In the genomic region with DNA sequence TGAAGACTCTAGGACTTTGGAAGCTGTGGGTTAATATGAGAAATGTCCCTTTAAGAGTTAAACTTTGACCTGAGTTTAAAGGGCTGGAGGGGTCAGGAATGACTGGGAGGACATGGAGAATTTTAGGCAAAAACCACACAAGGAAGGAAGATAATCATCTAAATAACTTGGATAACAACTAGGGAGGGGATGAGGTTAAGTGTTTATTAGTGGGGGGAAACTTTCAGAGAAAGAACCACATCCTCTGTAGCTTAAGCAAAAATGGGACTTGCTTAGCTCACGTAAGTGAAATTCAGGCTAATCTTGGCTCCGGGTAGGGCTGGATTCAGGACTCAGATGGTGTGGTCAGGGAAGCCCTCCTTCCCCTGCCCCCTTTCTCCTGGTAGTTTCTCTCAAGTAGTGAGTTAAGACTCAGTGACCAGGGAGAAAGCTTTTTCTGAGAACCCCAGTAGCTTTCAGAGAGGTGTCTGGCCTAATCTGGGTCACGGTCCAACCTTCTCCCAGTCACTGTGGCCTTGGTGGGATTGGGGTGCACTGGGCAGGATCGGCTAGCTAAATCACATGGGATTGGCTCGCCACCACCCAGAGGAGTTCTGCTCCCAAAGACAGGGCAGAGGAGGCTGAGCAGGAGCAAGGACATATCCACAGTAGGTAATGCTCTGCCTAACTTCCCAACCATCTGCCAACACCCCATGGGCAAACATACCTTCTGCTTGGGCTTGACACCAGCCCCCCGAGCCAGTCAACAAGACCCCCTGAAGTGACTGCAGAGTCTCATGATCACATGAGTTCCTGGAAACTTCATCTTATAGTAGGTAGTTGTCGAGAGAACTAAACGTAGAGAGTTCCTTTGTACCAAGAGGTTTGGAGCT, we compare ENCODE assay signal across 10 cellular contexts. TPM values are rescaled to one million over a fixed set of nuclear protein-coding genes. Genes with fewer than 3 reads are reported as not detected.
DNase-seq lines count a peak whose midpoint lies in the region; ATAC-seq lines count a peak whose summit lies in the region.
"Had no signal": no experiment of that assay in that cellular context is flagged by ENCODE, and none has a peak within 500 bp of the region (broad histone marks: within the 10 kb centered on the region; RNA-seq: fewer than 3 reads in every experiment).

No MANE protein-coding gene starts in this region.

- no peak overlapping the region for H3K4me2 ChIP-seq in GM23248 (ENCODE audit: unreplicated experiment)

- peaks cover 17% of the 10 kb centered on the region for H3K4me1 ChIP-seq in GM23248 (ENCODE audit: insufficient read depth)
- H3K4me1 ChIP-seq: psoas muscle had no signal

- WGBS in GM23248 (ENCODE audit: low coverage in 1 of 2, low lambda C conversion rate in 2 of 2, missing lambda C conversion rate in 2 of 2), 2 experiments = 95 to 97% methylated on average over 8 of the region's 8 CpGs

- no peaks in the 10 kb centered on the region for H3K9me2 ChIP-seq in GM23248 (ENCODE audit: insufficient read depth)

- no peak overlapping the region for H3K9ac ChIP-seq in GM23248

- H3K4me3 Mint-ChIP-seq in stimulated activated naive CD8-positive, alpha-beta T cell treated with anti-CD3 and anti-CD28 coated beads, Interleukin-15, Interleukin-2, amounts not matched to agents 100 ng/mL and 50 ng/mL, for 24 hours = peak overlapping the region; percentile 47
- H3K4me3 Mint-ChIP-seq in activated naive CD8-positive, alpha-beta T cell treated with anti-CD3 and anti-CD28 coated beads, Interleukin-2, amount 10 ng/mL, durations not matched to agents 7 days and 5 days = peak overlapping the region; percentile 58
- no peak overlapping the region for H3K4me3 Mint-ChIP-seq in memory B cell

- H3F3A ChIP-seq in GM23248 (ENCODE audit: insufficient read depth) = peaks cover 17% of the 10 kb centered on the region

- peaks cover 13% of the 10 kb centered on the region for H3K9me3 Mint-ChIP-seq in stimulated activated naive CD8-positive, alpha-beta T cell treated with anti-CD3 and anti-CD28 coated beads, Interleukin-15, Interleukin-2, amounts not matched to agents 100 ng/mL and 50 ng/mL, for 24 hours
- peaks cover 14% of the 10 kb centered on the region for H3K9me3 Mint-ChIP-seq in activated naive CD8-positive, alpha-beta T cell treated with anti-CD3 and anti-CD28 coated beads, Interleukin-2, amount 10 ng/mL, durations not matched to agents 7 days and 5 days
- H3K9me3 Mint-ChIP-seq in memory B cell = peaks cover 5% of the 10 kb centered on the region

- no peak for ATAC-seq in stimulated activated naive CD8-positive, alpha-beta T cell treated with anti-CD3 and anti-CD28 coated beads, Interleukin-15, Interleukin-2, amounts not matched to agents 100 U/mL and 50 U/mL, for 24 hours
- ATAC-seq in activated naive CD8-positive, alpha-beta T cell treated with anti-CD3 and anti-CD28 coated beads, Interleukin-2, amount 10 ng/mL, durations not matched to agents 7 days and 5 days (ENCODE audit: low read depth) = peak; percentile 47
- ATAC-seq in memory B cell (ENCODE audit: low read depth) = no peak
- no peak for ATAC-seq in GM21367 (IDR thresholded peaks at IDR 0.05; ENCODE audit: unreplicated experiment)
- no peak for ATAC-seq in HG03521 (IDR thresholded peaks at IDR 0.05; ENCODE audit: unreplicated experiment)
- ATAC-seq: psoas muscle had no signal

- H4K20me1 ChIP-seq in GM23248 (ENCODE audit: insufficient read depth) = no peaks in the 10 kb centered on the region

- no peaks in the 10 kb centered on the region for H3K27me3 Mint-ChIP-seq in stimulated activated naive CD8-positive, alpha-beta T cell treated with anti-CD3 and anti-CD28 coated beads, Interleukin-15, Interleukin-2, amounts not matched to agents 100 ng/mL and 50 ng/mL, for 24 hours
- H3K27me3 Mint-ChIP-seq in activated naive CD8-positive, alpha-beta T cell treated with anti-CD3 and anti-CD28 coated beads, Interleukin-2, amount 10 ng/mL, durations not matched to agents 7 days and 5 days = no peaks in the 10 kb centered on the region
- H3K27me3 Mint-ChIP-seq in memory B cell = no peaks in the 10 kb centered on the region

- no peaks in the 10 kb centered on the region for H3K9me3 ChIP-seq in GM23248 (ENCODE audit: low read depth)
- H3K9me3 ChIP-seq: psoas muscle had no signal

- no peak for DNase-seq in stimulated activated naive CD8-positive, alpha-beta T cell treated with anti-CD3 and anti-CD28 coated beads, Interleukin-15, Interleukin-2, amounts not matched to agents 100 U/mL and 50 U/mL, for 24 hours
- DNase-seq in activated naive CD8-positive, alpha-beta T cell treated with anti-CD3 and anti-CD28 coated beads, Interleukin-2, amount 10 ng/mL, durations not matched to agents 7 days and 5 days = peak; percentile 49
- no peak for DNase-seq in memory B cell (ENCODE audit: low spot score in 2 of 2)
- no peak for DNase-seq in GM23248
- DNase-seq in NCI-H526 (lab: John Stamatoyannopoulos, UW) = no peak
- DNase-seq: activated CD4-positive, alpha-beta T cell treated with anti-CD3 and anti-CD28 coated beads, Interleukin-2, amount 50 U/mL, for 4 hours; psoas muscle had no signal

- no peaks in the 10 kb centered on the region for H3K79me2 ChIP-seq in GM23248 (ENCODE audit: insufficient read depth)

- H3K27ac ChIP-seq in GM23248 = no peak overlapping the region
- H3K27ac ChIP-seq: psoas muscle had no signal

- peaks cover 12% of the 10 kb centered on the region for H3K36me3 Mint-ChIP-seq in stimulated activated naive CD8-positive, alpha-beta T cell treated with anti-CD3 and anti-CD28 coated beads, Interleukin-15, Interleukin-2, amounts not matched to agents 100 ng/mL and 50 ng/mL, for 24 hours (ENCODE audit: low read depth)
- peaks cover 23% of the 10 kb centered on the region for H3K36me3 Mint-ChIP-seq in activated naive CD8-positive, alpha-beta T cell treated with anti-CD3 and anti-CD28 coated beads, Interleukin-2, amount 10 ng/mL, durations not matched to agents 7 days and 5 days
- H3K36me3 Mint-ChIP-seq in memory B cell = peaks cover 10% of the 10 kb centered on the region

- no peak overlapping the region for H2AFZ ChIP-seq in GM23248

- no peak overlapping the region for H3K4me3 ChIP-seq in GM23248
- H3K4me3 ChIP-seq: psoas muscle had no signal

- peaks cover 71% of the 10 kb centered on the region for H3K4me1 Mint-ChIP-seq in stimulated activated naive CD8-positive, alpha-beta T cell treated with anti-CD3 and anti-CD28 coated beads, Interleukin-15, Interleukin-2, amounts not matched to agents 100 ng/mL and 50 ng/mL, for 24 hours (ENCODE audit: low read depth)
- H3K4me1 Mint-ChIP-seq in activated naive CD8-positive, alpha-beta T cell treated with anti-CD3 and anti-CD28 coated beads, Interleukin-2, amount 10 ng/mL, durations not matched to agents 7 days and 5 days = peaks cover 63% of the 10 kb centered on the region
- peaks cover 26% of the 10 kb centered on the region for H3K4me1 Mint-ChIP-seq in memory B cell

- in situ Hi-C loops in GM23248 (cut with MboI) = no loop called here

- H3K27ac Mint-ChIP-seq in stimulated activated naive CD8-positive, alpha-beta T cell treated with anti-CD3 and anti-CD28 coated beads, Interleukin-15, Interleukin-2, amounts not matched to agents 100 ng/mL and 50 ng/mL, for 24 hours = peak overlapping the region; percentile 86
- H3K27ac Mint-ChIP-seq in activated naive CD8-positive, alpha-beta T cell treated with anti-CD3 and anti-CD28 coated beads, Interleukin-2, amount 10 ng/mL, durations not matched to agents 7 days and 5 days = peak overlapping the region; percentile 89
- peak overlapping the region; percentile 2 for H3K27ac Mint-ChIP-seq in memory B cell

- H3K27me3 ChIP-seq in GM23248 (replicated peaks; ENCODE audit: insufficient read depth) = no peaks in the 10 kb centered on the region

- H3K36me3 ChIP-seq in GM23248 (ENCODE audit: low read depth) = no peaks in the 10 kb centered on the region

- POLR2A ChIA-PET in activated naive CD8-positive, alpha-beta T cell treated with anti-CD3 and anti-CD28 coated beads, Interleukin-2, amount 10 ng/mL, durations not matched to agents 7 days and 5 days (lab: Charles Lee) = interaction anchor here (0.6 to 2.5 kb wide), 14 partner anchors 9 to 137 kb away, joined by 3 to 53 read pairs (median 6); partner anchors contain the start of gene ARF6

RNA-seq across cellular contexts. Expression of gene ARF6, which starts 52.8 kb away (rescaled TPM):
- total RNA-seq in activated naive CD8-positive, alpha-beta T cell treated with anti-CD3 and anti-CD28 coated beads, Interleukin-2, amount 10 ng/mL, durations not matched to agents 7 days and 5 days = 100 to 1,000 TPM; 162 to 169 TPM
- total RNA-seq in GM23248 (2014; rRNA removed; shearing (Covaris generic)) = 88.3 and 92.5 TPM in 2 replicates
- polyA plus RNA-seq in GM23248 (2016; fragmentation: Nextera tagmentation; extraction: Ambion mirVana) = 120 and 123 TPM in 2 replicates

Comparison
In these comparisons a context has a peak if more than half of its experiments do, and no peak if none do; other contexts are left out.
1. H3K27ac Mint-ChIP-seq: peak in every context shown above with its lines; median percentile 89 in activated naive CD8-positive, alpha-beta T cell treated with anti-CD3 and anti-CD28 coated beads, Interleukin-2, amount 10 ng/mL, durations not matched to agents 7 days and 5 days; 86 in stimulated activated naive CD8-positive, alpha-beta T cell treated with anti-CD3 and anti-CD28 coated beads, Interleukin-15, Interleukin-2, amounts not matched to agents 100 ng/mL and 50 ng/mL, for 24 hours; 2 in memory B cell.